ENCODE assay signal across 13 cellular contexts in genomic region chr3:71432044-71432970, GRCh38.
DNase-seq lines count a peak whose midpoint lies in the region; ATAC-seq and TF ChIP-seq lines count a peak whose summit lies in the region.
"Had no signal": no experiment of that assay in that cellular context is flagged by ENCODE, and none has a peak within 500 bp of the region (broad histone marks: within the 10 kb centered on the region; RNA-seq: fewer than 3 reads in every experiment).

No MANE protein-coding gene starts in this region.

- H3K4me3 ChIP-seq in DOHH2 (ENCODE audit: low read length) (no peak overlapping the region), neuronal stem cell (ENCODE audit: low read length in 2 of 2) (no peak overlapping the region)
- H3K4me3 ChIP-seq: HAP-1, neural progenitor cell had no signal

- H3K4me1 ChIP-seq in DOHH2 (ENCODE audit: control insufficient read depth, low read length) (peaks cover 71% of the 10 kb centered on the region), neuronal stem cell (ENCODE audit: control insufficient read depth in 2 of 2, insufficient read depth in 1 of 2, low read depth in 1 of 2, low read length in 2 of 2) (peaks cover 0 to 11% of the 10 kb centered on the region in 2 donors)
- H3K4me1 ChIP-seq: HAP-1 had no signal

- peak overlapping the region; percentile 73 for H3K27ac Mint-ChIP-seq in activated CD4-positive, alpha-beta memory T cell treated with anti-CD3 and anti-CD28 coated beads for 36 hours
- H3K27ac Mint-ChIP-seq: neural progenitor cell had no signal

- no peak overlapping the region for H2BK12ac ChIP-seq in neuronal stem cell (ENCODE audit: low read length)

- no CpG with 5 or more reads among the region's 17 CpGs for WGBS in neuronal stem cell (ENCODE audit: extremely low coverage in 2 of 2, insufficient read length in 2 of 2, insufficient replicate concordance in 1 of 2), 2 donors

- H3K79me1 ChIP-seq in neuronal stem cell (ENCODE audit: low read depth, low read length): no peaks in the 10 kb centered on the region

- peak overlapping the region; percentile 61 for H3K18ac ChIP-seq in neuronal stem cell (ENCODE audit: low read length)

- no peaks in the 10 kb centered on the region for H3K36me3 Mint-ChIP-seq in activated CD4-positive, alpha-beta memory T cell treated with anti-CD3 and anti-CD28 coated beads for 36 hours

- intact Hi-C loops in activated CD4-positive, alpha-beta memory T cell treated with anti-CD3 and anti-CD28 coated beads for 36 hours (cut with micrococcal nuclease): no loop called here

- no peak overlapping the region for H2BK15ac ChIP-seq in neuronal stem cell (ENCODE audit: low read length)

- H2AK5ac ChIP-seq in neuronal stem cell (ENCODE audit: low read depth, low read length): no peak overlapping the region

- no peak overlapping the region for H3K27ac ChIP-seq in DOHH2 (ENCODE audit: low read depth, low read length)
- H3K27ac ChIP-seq in neuronal stem cell (replicated peaks; ENCODE audit: low read length): no peak overlapping the region
- H3K27ac ChIP-seq: neural progenitor cell had no signal

- H3K4me2 ChIP-seq in DOHH2 (ENCODE audit: low read length) (peak overlapping the region; percentile 26), neuronal stem cell (ENCODE audit: insufficient read depth, low read length, poor library complexity, severe bottlenecking) (no peak overlapping the region)
- H3K4me2 ChIP-seq: neural progenitor cell had no signal

- no peak overlapping the region for H2BK120ac ChIP-seq in neuronal stem cell (ENCODE audit: low read depth, low read length)

- no peak overlapping the region for H4K91ac ChIP-seq in neuronal stem cell (ENCODE audit: low read depth, low read length, poor library complexity)

- H3K27me3 ChIP-seq in DOHH2 (ENCODE audit: control insufficient read depth, low read length) (no peaks in the 10 kb centered on the region), neuronal stem cell (ENCODE audit: control insufficient read depth in 3 of 3, insufficient read depth in 3 of 3, low read depth in 1 of 3, low read length in 3 of 3) (no peaks in the 10 kb centered on the region)
- H3K27me3 ChIP-seq: neural progenitor cell had no signal

- H4K8ac ChIP-seq in neuronal stem cell (ENCODE audit: low read depth, low read length): no peak overlapping the region

- no peak overlapping the region for H3K4ac ChIP-seq in neuronal stem cell (ENCODE audit: low read length)

- H2AFZ ChIP-seq in neuronal stem cell (ENCODE audit: low read length): no peak overlapping the region
- H2AFZ ChIP-seq: neural progenitor cell had no signal

- H3K9me3 ChIP-seq in DOHH2 (ENCODE audit: control insufficient read depth, insufficient read depth, low read length): no peaks in the 10 kb centered on the region
- H3K9me3 ChIP-seq in neuronal stem cell (replicated peaks in 1 of 2; ENCODE audit: control insufficient read depth in 2 of 2, insufficient read depth in 1 of 2, low read depth in 1 of 2, low read length in 2 of 2): peaks cover 0 to 7% of the 10 kb centered on the region in 2 donors
- H3K9me3 ChIP-seq: HAP-1 had no signal

- no peak overlapping the region for H3K14ac ChIP-seq in neuronal stem cell (ENCODE audit: low read length)

- H3K36me3 ChIP-seq in DOHH2 (ENCODE audit: control insufficient read depth, low read length): peaks cover 16% of the 10 kb centered on the region
- no peaks in the 10 kb centered on the region for H3K36me3 ChIP-seq in neuronal stem cell (replicated peaks in 1 of 2; ENCODE audit: control insufficient read depth in 2 of 2, insufficient read depth in 2 of 2, low read length in 2 of 2)
- H3K36me3 ChIP-seq: HAP-1, neural progenitor cell had no signal

- ATAC-seq in esophagus mucosa (peak; percentile 49), GM18870 (IDR thresholded peaks at IDR 0.05; ENCODE audit: unreplicated experiment) (no peak), GM21526 (IDR thresholded peaks at IDR 0.05; ENCODE audit: low FRiP score, unreplicated experiment) (no peak)

- no peak for DNase-seq in activated CD4-positive, alpha-beta memory T cell treated with anti-CD3 and anti-CD28 coated beads for 36 hours
- no peak for DNase-seq in neuronal stem cell (ENCODE audit: low spot score)
- DNase-seq in OCI-M1 (lab: John Stamatoyannopoulos, UW): no peak
- DNase-seq: activated CD4-positive, alpha-beta T cell treated with anti-CD3 and anti-CD28 coated beads, Interleukin-2, amount 50 U/mL, for 1 hour; amygdala; NCI-H1436 treated with DMSO at 0.1 percent for 48 hours; stimulated activated CD4-positive, alpha-beta T cell treated with anti-CD3 and anti-CD28 coated beads, Interleukin-15, amount 100 ng/mL, for 24 hours had no signal

- peaks cover 83% of the 10 kb centered on the region for H3K4me1 Mint-ChIP-seq in activated CD4-positive, alpha-beta memory T cell treated with anti-CD3 and anti-CD28 coated beads for 36 hours (ENCODE audit: low read depth)

- POLR2A ChIA-PET in activated CD4-positive, alpha-beta memory T cell treated with anti-CD3 and anti-CD28 coated beads for 36 hours (lab: Charles Lee): no interaction called here

- TF ChIP-seq CTCF in DOHH2 (IDR thresholded peaks at IDR 0.05; ENCODE audit: low read depth, low read length, poor library complexity, severe bottlenecking): no peak

- no peaks in the 10 kb centered on the region for H3K9me2 ChIP-seq in DOHH2 (replicated peaks; ENCODE audit: control insufficient read depth, low read length)

- no peaks in the 10 kb centered on the region for H3F3A ChIP-seq in DOHH2 (ENCODE audit: control insufficient read depth, insufficient read depth)

- no peak overlapping the region for H2BK5ac ChIP-seq in neuronal stem cell (ENCODE audit: low read length)

- H3K79me2 ChIP-seq in DOHH2 (ENCODE audit: control insufficient read depth, low read length): peaks cover 87% of the 10 kb centered on the region

- H3K9ac ChIP-seq in neuronal stem cell (ENCODE audit: low read depth, low read length, poor library complexity): peak overlapping the region; percentile 24
- H3K9ac ChIP-seq: neural progenitor cell had no signal

- no peak overlapping the region for H3K23ac ChIP-seq in neuronal stem cell (ENCODE audit: low read depth, low read length, poor library complexity)

- peaks cover 17% of the 10 kb centered on the region; the same call in 1 of the 2 replicates for H4K20me1 ChIP-seq in DOHH2 (ENCODE audit: control insufficient read depth, insufficient read depth, low read depth, low read length)

- H3K27me3 Mint-ChIP-seq in activated CD4-positive, alpha-beta memory T cell treated with anti-CD3 and anti-CD28 coated beads for 36 hours: no peaks in the 10 kb centered on the region

- H3K9me3 Mint-ChIP-seq in activated CD4-positive, alpha-beta memory T cell treated with anti-CD3 and anti-CD28 coated beads for 36 hours: no peaks in the 10 kb centered on the region

- no peak overlapping the region for H3K4me3 Mint-ChIP-seq in activated CD4-positive, alpha-beta memory T cell treated with anti-CD3 and anti-CD28 coated beads for 36 hours
- H3K4me3 Mint-ChIP-seq: neural progenitor cell had no signal

- CTCF ChIA-PET in activated CD4-positive, alpha-beta memory T cell treated with anti-CD3 and anti-CD28 coated beads for 36 hours (lab: Charles Lee): no interaction called here
